10 cellular contexts compared by ENCODE assay signal in the genomic region with DNA sequence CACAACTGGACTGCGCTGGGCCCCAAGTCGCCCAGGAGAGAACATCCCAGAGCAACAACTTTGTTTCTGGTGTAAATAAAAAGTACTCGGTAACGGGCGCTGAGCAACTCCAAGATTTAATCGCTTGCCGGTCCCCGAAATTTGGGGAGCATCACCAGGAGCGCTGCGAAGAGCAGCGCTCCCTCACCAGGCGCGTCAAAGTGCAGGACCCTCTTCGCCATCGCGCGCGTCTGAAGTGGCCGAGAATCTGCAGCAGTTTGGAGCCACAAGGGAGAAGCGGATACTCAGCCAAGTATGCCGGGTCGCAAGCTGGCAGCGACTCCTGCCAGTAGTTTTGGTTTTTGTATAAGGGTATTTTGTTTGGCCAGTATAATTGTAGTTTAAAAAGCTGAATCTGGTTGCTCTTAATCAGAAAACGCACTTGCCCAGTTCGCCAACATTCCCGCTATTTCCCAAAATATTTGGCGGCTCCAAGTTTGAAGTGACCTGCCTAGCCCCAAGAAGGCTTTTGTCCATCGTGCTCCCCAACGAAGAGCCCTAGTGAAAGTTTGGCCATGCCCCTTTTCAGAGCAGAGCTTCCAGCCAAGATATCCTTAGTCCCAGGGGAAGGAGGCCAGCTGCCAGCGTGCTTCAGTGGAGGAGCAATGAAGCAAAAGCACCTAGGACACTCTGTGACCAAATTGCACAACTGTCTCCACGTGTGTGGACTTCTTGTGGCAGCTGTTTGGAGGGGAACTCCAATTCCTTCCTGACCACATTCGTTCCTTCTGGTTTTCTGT. TPM values are rescaled to one million over a fixed set of nuclear protein-coding genes. Genes with fewer than 3 reads are reported as not detected.
DNase-seq lines count a peak whose midpoint lies in the region; TF ChIP-seq lines count a peak whose summit lies in the region.
"Had no signal": no experiment of that assay in that cellular context is flagged by ENCODE, and none has a peak within 500 bp of the region (broad histone marks: within the 10 kb centered on the region; RNA-seq: fewer than 3 reads in every experiment).

No MANE protein-coding gene starts in this region.

- DNase-seq in NCI-H748 (lab: John Stamatoyannopoulos, UW; ENCODE audit: unreplicated experiment) = peak; percentile 18
- DNase-seq in NCI-H748 treated with DMSO at 0.1 percent for 48 hours (lab: John Stamatoyannopoulos, UW) = no peak
- DNase-seq in MCF 10A (ENCODE audit: unreplicated experiment) = peak; percentile 15
- no peak for DNase-seq in immature natural killer cell
- DNase-seq in tibial artery = peak; percentile 38 to 76
- DNase-seq in HK-2 (ENCODE audit: unreplicated experiment) = no peak
- no peak for DNase-seq in islet precursor cell
- DNase-seq in NK-92 (lab: John Stamatoyannopoulos, UW; ENCODE audit: unreplicated experiment) = no peak
- DNase-seq: NCI-H1436 treated with DMSO at 0.1 percent for 48 hours had no signal

- BruUV-seq in MCF 10A (replicated peaks; lab: Mats Ljungman, UMichigan) = no TSS peak

- POLR2A ChIA-PET in MCF 10A (lab: Yijun Ruan, JAX) = interaction anchor here (0.9 kb wide), 1 partner anchor 87 kb away, joined by 4 read pairs; no protein-coding TSS in a partner anchor

- no peaks in the 10 kb centered on the region for H3K27me3 ChIP-seq in tibial artery

- no peaks in the 10 kb centered on the region for H3K9me3 ChIP-seq in tibial artery

- TF ChIP-seq CTCF in MCF 10A (IDR thresholded peaks at IDR 0.05; ENCODE audit: unreplicated experiment) (no peak), tibial artery (IDR thresholded peaks at IDR 0.05) (no peak)

- H3K36me3 Mint-ChIP-seq in MCF 10A (ENCODE audit: insufficient read depth, unreplicated experiment) = no peaks in the 10 kb centered on the region
- H3K36me3 Mint-ChIP-seq in immature natural killer cell = no peaks in the 10 kb centered on the region

- H3K9me3 Mint-ChIP-seq in MCF 10A (ENCODE audit: unreplicated experiment) = no peaks in the 10 kb centered on the region
- peaks cover 0 to 5% (median 0%) of the 10 kb centered on the region in 6 donors for H3K9me3 Mint-ChIP-seq in immature natural killer cell

- no peaks in the 10 kb centered on the region for H3K36me3 ChIP-seq in tibial artery

- CTCF ChIA-PET in MCF 10A (lab: Yijun Ruan, JAX) = interaction anchor here (0.7 to 1.3 kb wide), 4 partner anchors 11 to 127 kb away, joined by 3 to 4 read pairs (median 3); no protein-coding TSS in a partner anchor

- H3K27ac ChIP-seq in tibial artery = peak overlapping the region in 1 of 2 donors; percentile 59

- intact Hi-C loops in MCF 10A (cut with micrococcal nuclease) (no loop called here), tibial artery (cut with DNase I; ENCODE audit: low total_unique reads) (no loop called here)

- H3K4me3 Mint-ChIP-seq in MCF 10A (ENCODE audit: unreplicated experiment) = peak overlapping the region; percentile 76
- H3K4me3 Mint-ChIP-seq in immature natural killer cell = peak overlapping the region in 4 of 5 donors; percentile 21 to 73 (median 48)

- H3K4me1 ChIP-seq in tibial artery = peaks cover 0 to 32% (median 12%) of the 10 kb centered on the region in 4 donors

- H3K4me1 Mint-ChIP-seq in MCF 10A (ENCODE audit: insufficient read depth, unreplicated experiment) (peaks cover 5% of the 10 kb centered on the region), immature natural killer cell (peaks cover 10 to 12% of the 10 kb centered on the region in 2 donors)

- no peak overlapping the region for H3K27ac Mint-ChIP-seq in MCF 10A (ENCODE audit: low read depth, unreplicated experiment)
- no peak overlapping the region for H3K27ac Mint-ChIP-seq in immature natural killer cell

- peak overlapping the region; percentile 66 to 69 for H3K4me3 ChIP-seq in tibial artery

- H3K27me3 Mint-ChIP-seq in MCF 10A (ENCODE audit: insufficient read depth, unreplicated experiment) = no peaks in the 10 kb centered on the region
- H3K27me3 Mint-ChIP-seq in immature natural killer cell (ENCODE audit: low read depth in 3 of 3) = peaks cover 3 to 15% (median 12%) of the 10 kb centered on the region in 3 donors

RNA-seq across cellular contexts. Expression of gene KDR, which starts 0.6 kb away (rescaled TPM):
- 0.34 and 0.37 TPM in 2 replicates for total RNA-seq in MCF 10A (2022)
- polyA plus RNA-seq in immature natural killer cell = not detected
- total RNA-seq: activated CD8-positive, alpha-beta memory T cell treated with anti-CD3 and anti-CD28 coated beads for 36 hours had no signal

Comparison
In these comparisons a context has a peak if more than half of its experiments do, and no peak if none do; other contexts are left out.
1. DNase-seq: peak in NCI-H748 (single experiment), MCF 10A (single experiment) and tibial artery (2 of 2); none in NCI-H748 treated with DMSO at 0.1 percent for 48 hours (single experiment), immature natural killer cell (0 of 3), HK-2 (single experiment), islet precursor cell (single experiment) and NK-92 (single experiment).